In the genomic region with DNA sequence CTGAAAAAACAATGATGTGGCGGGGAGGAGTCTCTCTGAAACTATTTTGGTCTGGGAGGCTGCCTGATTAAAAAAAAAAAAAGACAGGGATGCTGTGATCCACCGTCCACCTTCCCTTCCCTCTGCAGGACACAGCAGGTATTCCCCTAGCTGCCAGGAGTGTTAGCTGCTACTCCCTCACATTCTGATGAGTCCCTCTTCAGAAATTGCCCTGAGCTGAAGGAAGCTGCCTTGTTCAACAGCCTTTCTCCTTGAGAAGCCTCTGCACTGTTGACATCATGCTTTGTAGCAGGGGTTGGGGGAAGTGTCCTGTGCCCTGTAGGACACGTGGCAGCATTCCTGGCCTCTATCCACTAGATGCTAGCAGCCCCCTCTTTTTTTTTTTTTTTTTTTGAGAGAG, we compare ENCODE assay signal across 1 cellular context.
TF ChIP-seq lines count a peak whose summit lies in the region.

No MANE protein-coding gene starts in this region.

TF ChIP-seq in WTC11, 78 proteins besides CTCF, POLR2A, EP300 and RAD21 (continued from another document):
- TF ChIP-seq, protein P1, sequence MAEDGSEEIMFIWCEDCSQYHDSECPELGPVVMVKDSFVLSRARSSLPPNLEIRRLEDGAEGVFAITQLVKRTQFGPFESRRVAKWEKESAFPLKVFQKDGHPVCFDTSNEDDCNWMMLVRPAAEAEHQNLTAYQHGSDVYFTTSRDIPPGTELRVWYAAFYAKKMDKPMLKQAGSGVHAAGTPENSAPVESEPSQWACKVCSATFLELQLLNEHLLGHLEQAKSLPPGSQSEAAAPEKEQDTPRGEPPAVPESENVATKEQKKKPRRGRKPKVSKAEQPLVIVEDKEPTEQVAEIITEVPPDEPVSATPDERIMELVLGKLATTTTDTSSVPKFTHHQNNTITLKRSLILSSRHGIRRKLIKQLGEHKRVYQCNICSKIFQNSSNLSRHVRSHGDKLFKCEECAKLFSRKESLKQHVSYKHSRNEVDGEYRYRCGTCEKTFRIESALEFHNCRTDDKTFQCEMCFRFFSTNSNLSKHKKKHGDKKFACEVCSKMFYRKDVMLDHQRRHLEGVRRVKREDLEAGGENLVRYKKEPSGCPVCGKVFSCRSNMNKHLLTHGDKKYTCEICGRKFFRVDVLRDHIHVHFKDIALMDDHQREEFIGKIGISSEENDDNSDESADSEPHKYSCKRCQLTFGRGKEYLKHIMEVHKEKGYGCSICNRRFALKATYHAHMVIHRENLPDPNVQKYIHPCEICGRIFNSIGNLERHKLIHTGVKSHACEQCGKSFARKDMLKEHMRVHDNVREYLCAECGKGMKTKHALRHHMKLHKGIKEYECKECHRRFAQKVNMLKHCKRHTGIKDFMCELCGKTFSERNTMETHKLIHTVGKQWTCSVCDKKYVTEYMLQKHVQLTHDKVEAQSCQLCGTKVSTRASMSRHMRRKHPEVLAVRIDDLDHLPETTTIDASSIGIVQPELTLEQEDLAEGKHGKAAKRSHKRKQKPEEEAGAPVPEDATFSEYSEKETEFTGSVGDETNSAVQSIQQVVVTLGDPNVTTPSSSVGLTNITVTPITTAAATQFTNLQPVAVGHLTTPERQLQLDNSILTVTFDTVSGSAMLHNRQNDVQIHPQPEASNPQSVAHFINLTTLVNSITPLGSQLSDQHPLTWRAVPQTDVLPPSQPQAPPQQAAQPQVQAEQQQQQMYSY (CRISPR knock-in tag; IDR thresholded peaks at IDR 0.05), result no peak
- no peak for TF ChIP-seq TCF7 (CRISPR knock-in tag; IDR thresholded peaks at IDR 0.05; ENCODE audit: low read depth)
- TF ChIP-seq, protein P2, sequence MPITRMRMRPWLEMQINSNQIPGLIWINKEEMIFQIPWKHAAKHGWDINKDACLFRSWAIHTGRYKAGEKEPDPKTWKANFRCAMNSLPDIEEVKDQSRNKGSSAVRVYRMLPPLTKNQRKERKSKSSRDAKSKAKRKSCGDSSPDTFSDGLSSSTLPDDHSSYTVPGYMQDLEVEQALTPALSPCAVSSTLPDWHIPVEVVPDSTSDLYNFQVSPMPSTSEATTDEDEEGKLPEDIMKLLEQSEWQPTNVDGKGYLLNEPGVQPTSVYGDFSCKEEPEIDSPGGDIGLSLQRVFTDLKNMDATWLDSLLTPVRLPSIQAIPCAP (CRISPR knock-in tag; IDR thresholded peaks at IDR 0.05), result no peak
- TF ChIP-seq ZNF232 (CRISPR knock-in tag; IDR thresholded peaks at IDR 0.05), result no peak
- no peak for TF ChIP-seq TP53 (CRISPR knock-in tag; IDR thresholded peaks at IDR 0.05)
- TF ChIP-seq, protein P3, sequence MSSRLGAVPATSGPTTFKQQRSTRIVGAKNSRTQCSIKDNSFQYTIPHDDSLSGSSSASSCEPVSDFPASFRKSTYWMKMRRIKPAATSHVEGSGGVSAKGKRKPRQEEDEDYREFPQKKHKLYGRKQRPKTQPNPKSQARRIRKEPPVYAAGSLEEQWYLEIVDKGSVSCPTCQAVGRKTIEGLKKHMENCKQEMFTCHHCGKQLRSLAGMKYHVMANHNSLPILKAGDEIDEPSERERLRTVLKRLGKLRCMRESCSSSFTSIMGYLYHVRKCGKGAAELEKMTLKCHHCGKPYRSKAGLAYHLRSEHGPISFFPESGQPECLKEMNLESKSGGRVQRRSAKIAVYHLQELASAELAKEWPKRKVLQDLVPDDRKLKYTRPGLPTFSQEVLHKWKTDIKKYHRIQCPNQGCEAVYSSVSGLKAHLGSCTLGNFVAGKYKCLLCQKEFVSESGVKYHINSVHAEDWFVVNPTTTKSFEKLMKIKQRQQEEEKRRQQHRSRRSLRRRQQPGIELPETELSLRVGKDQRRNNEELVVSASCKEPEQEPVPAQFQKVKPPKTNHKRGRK (CRISPR knock-in tag; IDR thresholded peaks at IDR 0.05; ENCODE audit: borderline replicate concordance), result no peak
- TF ChIP-seq NR2C2 (CRISPR knock-in tag; IDR thresholded peaks at IDR 0.05), result no peak
- no peak for TF ChIP-seq KAT7 (CRISPR knock-in tag; IDR thresholded peaks at IDR 0.05; ENCODE audit: borderline replicate concordance)
- TF ChIP-seq, protein P4, sequence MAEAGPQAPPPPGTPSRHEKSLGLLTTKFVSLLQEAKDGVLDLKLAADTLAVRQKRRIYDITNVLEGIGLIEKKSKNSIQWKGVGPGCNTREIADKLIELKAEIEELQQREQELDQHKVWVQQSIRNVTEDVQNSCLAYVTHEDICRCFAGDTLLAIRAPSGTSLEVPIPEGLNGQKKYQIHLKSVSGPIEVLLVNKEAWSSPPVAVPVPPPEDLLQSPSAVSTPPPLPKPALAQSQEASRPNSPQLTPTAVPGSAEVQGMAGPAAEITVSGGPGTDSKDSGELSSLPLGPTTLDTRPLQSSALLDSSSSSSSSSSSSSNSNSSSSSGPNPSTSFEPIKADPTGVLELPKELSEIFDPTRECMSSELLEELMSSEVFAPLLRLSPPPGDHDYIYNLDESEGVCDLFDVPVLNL (CRISPR knock-in tag; IDR thresholded peaks at IDR 0.05; ENCODE audit: borderline replicate concordance, low read depth), result no peak
- TF ChIP-seq OVOL2 (CRISPR knock-in tag; IDR thresholded peaks at IDR 0.05; ENCODE audit: borderline replicate concordance), result no peak
- TF ChIP-seq EMX1 (CRISPR knock-in tag; IDR thresholded peaks at IDR 0.05), result no peak
- TF ChIP-seq CREM (CRISPR knock-in tag; IDR thresholded peaks at IDR 0.05), result no peak
- no peak for TF ChIP-seq ESRRA (CRISPR knock-in tag; IDR thresholded peaks at IDR 0.05; ENCODE audit: borderline replicate concordance)
